20 cellular contexts compared by ENCODE assay signal in the genomic region with DNA sequence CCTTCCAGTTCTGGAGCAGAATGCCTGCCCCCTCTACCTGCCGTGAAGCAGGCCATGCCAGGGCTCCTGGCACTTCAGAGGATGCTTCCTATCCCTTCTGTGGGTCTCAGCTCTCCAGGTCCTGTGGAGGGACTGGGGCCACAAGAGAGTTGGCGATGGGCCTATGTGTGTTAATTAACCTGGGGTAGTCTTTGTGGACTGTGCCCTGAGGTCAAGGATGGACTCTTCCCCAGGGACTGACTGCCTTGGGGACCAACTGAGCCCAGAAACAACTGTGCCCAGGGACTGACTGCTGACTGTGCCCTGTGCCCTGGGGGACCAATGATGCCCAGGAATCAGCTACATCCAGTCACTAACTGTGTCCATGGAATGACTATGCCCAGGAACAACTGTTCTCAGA. TPM values are rescaled to one million over a fixed set of nuclear protein-coding genes. Genes with fewer than 3 reads are reported as not detected.
DNase-seq lines count a peak whose midpoint lies in the region; ATAC-seq, FAIRE-seq and TF ChIP-seq lines count a peak whose summit lies in the region.
"Had no signal": no experiment of that assay in that cellular context is flagged by ENCODE, and none has a peak within 500 bp of the region (broad histone marks: within the 10 kb centered on the region; RNA-seq: fewer than 3 reads in every experiment).

No MANE protein-coding gene starts in this region.

- H2BK120ac ChIP-seq in H1 (replicated peaks; ENCODE audit: low read depth, low read length) (no peak overlapping the region), neuronal stem cell (ENCODE audit: low read depth, low read length) (no peak overlapping the region)

- H3K4ac ChIP-seq in H1 (replicated peaks; ENCODE audit: insufficient read length, low read depth, low read length) = no peak overlapping the region
- H3K4ac ChIP-seq in neuronal stem cell (ENCODE audit: low read length) = no peak overlapping the region

- H4K20me1 ChIP-seq in HepG2 (ENCODE audit: insufficient read depth, low read length) = no peaks in the 10 kb centered on the region
- peaks cover 0 to 3% of the 10 kb centered on the region in 2 experiments for H4K20me1 ChIP-seq in H1 (replicated peaks in 1 of 2; ENCODE audit: control insufficient read depth in 1 of 2, insufficient read depth in 2 of 2, low read length in 2 of 2)
- H4K20me1 ChIP-seq: BLaER1 had no signal

- H3K14ac ChIP-seq in H1 (ENCODE audit: insufficient read length) (no peak overlapping the region), neuronal stem cell (ENCODE audit: low read length) (no peak overlapping the region)

- H3K4me3 ChIP-seq in liver (ENCODE audit: low read depth in 1 of 3, low read length in 3 of 3) (no peak overlapping the region), HepG2 (replicated peaks in 1 of 3; ENCODE audit: insufficient read depth in 1 of 3, low read depth in 2 of 3, low read length in 3 of 3) (no peak overlapping the region), H1 (ENCODE audit: extremely low read depth in 1 of 4, insufficient read depth in 2 of 4, low read depth in 3 of 4, low read length in 4 of 4) (no peak overlapping the region), neuronal stem cell (ENCODE audit: low read length in 2 of 2) (no peak overlapping the region)
- H3K4me3 ChIP-seq: BLaER1, GM23248 had no signal

- intact Hi-C loops in HepG2 (cut with micrococcal nuclease; ENCODE audit: unreplicated experiment) = no loop called here

- ATAC-seq in HepG2 (no peak; the same call in 2 of the 3 replicates), GM18511 (IDR thresholded peaks at IDR 0.05; ENCODE audit: unreplicated experiment) (no peak), GM21515 (IDR thresholded peaks at IDR 0.05; ENCODE audit: unreplicated experiment) (no peak), GM19324 (IDR thresholded peaks at IDR 0.05; ENCODE audit: low FRiP score, unreplicated experiment) (no peak)
- ATAC-seq: CD8-positive, alpha-beta T cell had no signal

- H2BK5ac ChIP-seq in H1 (ENCODE audit: low read depth, low read length) (no peak overlapping the region), neuronal stem cell (ENCODE audit: low read length) (no peak overlapping the region)

- H2AK5ac ChIP-seq in H1 (ENCODE audit: low read depth, low read length) (0 out of 2 replicates have a peak overlapping the region, but pooled peaks have one; percentile 4), neuronal stem cell (ENCODE audit: low read depth, low read length) (peak overlapping the region; percentile 30)

- POLR2A ChIA-PET in HepG2 (lab: Yijun Ruan, JAX) = no interaction called here
- POLR2A ChIA-PET in H1 (lab: Charles Lee; ENCODE audit: partially characterized antibody) = no interaction called here

- no peaks in the 10 kb centered on the region for H3K27me3 ChIP-seq in liver (ENCODE audit: control insufficient read depth in 4 of 4, insufficient read depth in 4 of 4, low read length in 3 of 4)
- no peaks in the 10 kb centered on the region for H3K27me3 ChIP-seq in HepG2 (ENCODE audit: control insufficient read depth in 1 of 2, insufficient read depth in 2 of 2, low read length in 2 of 2)
- H3K27me3 ChIP-seq in H1 (replicated peaks in 1 of 4; ENCODE audit: control insufficient read depth in 3 of 4, extremely low read depth in 1 of 4, insufficient read depth in 3 of 4, low read length in 3 of 4) = no peaks in the 10 kb centered on the region; a peak in 1 of 7 replicates
- H3K27me3 ChIP-seq in neuronal stem cell (ENCODE audit: control insufficient read depth in 3 of 3, insufficient read depth in 3 of 3, low read depth in 1 of 3, low read length in 3 of 3) = no peaks in the 10 kb centered on the region
- H3K27me3 ChIP-seq: BLaER1 had no signal

- H3K79me2 ChIP-seq in HepG2 (ENCODE audit: insufficient read depth, low read length) = no peaks in the 10 kb centered on the region
- H3K79me2 ChIP-seq in H1 (ENCODE audit: control insufficient read depth in 1 of 2, insufficient read depth in 2 of 2, low read length in 2 of 2) = no peaks in the 10 kb centered on the region; a peak in 1 of 4 replicates

- H3K18ac ChIP-seq in H1 (ENCODE audit: extremely low read depth, low read length) (0 out of 2 replicates have a peak overlapping the region, but pooled peaks have one; percentile 6), neuronal stem cell (ENCODE audit: low read length) (no peak overlapping the region)

- H3K79me1 ChIP-seq in H1 (ENCODE audit: low read depth, low read length) (no peaks in the 10 kb centered on the region; the same call in 1 of the 2 replicates), neuronal stem cell (ENCODE audit: low read depth, low read length) (peaks cover 5% of the 10 kb centered on the region)

- WGBS in liver = 59% methylated on average over 2 of the region's 2 CpGs
- 50% methylated on average over 1 of the region's 2 CpGs for WGBS in HepG2 (ENCODE audit: low lambda C conversion rate)
- 96% methylated on average over 2 of the region's 2 CpGs; no CpG with 5 or more reads in 1 of the 2 experiments for WGBS in H1 (ENCODE audit: extremely low coverage in 1 of 2, insufficient coverage in 1 of 2, insufficient read length in 1 of 2, insufficient replicate concordance in 2 of 2, low coverage in 1 of 2, low lambda C conversion rate in 2 of 2, missing lambda C conversion rate in 1 of 2), 2 experiments
- WGBS in neuronal stem cell (ENCODE audit: extremely low coverage in 2 of 2, insufficient read length in 2 of 2, insufficient replicate concordance in 1 of 2), 2 donors = no CpG with 5 or more reads among the region's 2 CpGs

- no TSS peak for BruUV-seq in HepG2 (replicated peaks; lab: Mats Ljungman, UMichigan)

- no peak overlapping the region for H4K8ac ChIP-seq in H1 (ENCODE audit: extremely low read depth, insufficient read depth, low read length)
- H4K8ac ChIP-seq in neuronal stem cell (ENCODE audit: low read depth, low read length) = no peak overlapping the region

- TF ChIP-seq CTCF in liver (IDR thresholded peaks at IDR 0.05; ENCODE audit: low read depth, low read length, missing input control) (no peak), HepG2 (CRISPR knock-in tag; IDR thresholded peaks at IDR 0.05) (no peak), H1 (IDR thresholded peaks at IDR 0.05; ENCODE audit: control extremely low read depth in 1 of 3, insufficient read depth in 1 of 3, low read depth in 1 of 3, low read length in 3 of 3) (no peak)

- no peak overlapping the region for H3K4me2 ChIP-seq in HepG2 (ENCODE audit: low read depth, low read length)
- no peak overlapping the region for H3K4me2 ChIP-seq in H1 (ENCODE audit: insufficient read depth in 1 of 2, low read depth in 2 of 2, low read length in 2 of 2)
- no peak overlapping the region for H3K4me2 ChIP-seq in neuronal stem cell (ENCODE audit: insufficient read depth, low read length, poor library complexity, severe bottlenecking)
- H3K4me2 ChIP-seq: BLaER1 had no signal

- no peak overlapping the region for H3K23ac ChIP-seq in H1 (ENCODE audit: insufficient read length)
- no peak overlapping the region for H3K23ac ChIP-seq in neuronal stem cell (ENCODE audit: low read depth, low read length, poor library complexity)

- H2BK20ac ChIP-seq in H1 (ENCODE audit: low read length) = peak overlapping the region; percentile 90; the same call in 1 of the 2 replicates

- no peak for DNase-seq in HepG2 (ENCODE audit: low spot score)
- DNase-seq in H1 (ENCODE audit: low read depth in 1 of 2, low spot score in 2 of 2) = no peak
- DNase-seq in neuronal stem cell (ENCODE audit: low spot score) = no peak
- no peak for DNase-seq in HTR-8/SVneo (ENCODE audit: insufficient read length, low spot score)
- DNase-seq: 8988T; Calu3; CD8-positive, alpha-beta T cell; DMS79 treated with DMSO at 0.1 percent for 48 hours; GF-D8; GM23248; HCEC 1CT had no signal

- H2AFZ ChIP-seq in HepG2 (ENCODE audit: low read length) (no peak overlapping the region), H1 (ENCODE audit: low read length) (no peak overlapping the region), neuronal stem cell (ENCODE audit: low read length) (no peak overlapping the region)
- H2AFZ ChIP-seq: GM23248 had no signal

- H3K27ac ChIP-seq in liver (ENCODE audit: low read depth in 1 of 2, low read length in 2 of 2) (peak overlapping the region; percentile 48 to 55), HepG2 (ENCODE audit: extremely low read length, insufficient read depth, low read length) (no peak overlapping the region), H1 (ENCODE audit: low read depth, low read length) (no peak overlapping the region), neuronal stem cell (replicated peaks; ENCODE audit: low read length) (no peak overlapping the region)
- H3K27ac ChIP-seq: BLaER1, GM23248 had no signal

- no peak for TF ChIP-seq EP300 in HepG2 (IDR thresholded peaks at IDR 0.05; ENCODE audit: low read depth in 2 of 2, low read length in 2 of 2)
- TF ChIP-seq EP300 in HepG2 (CRISPR knock-in tag; IDR thresholded peaks at IDR 0.05; ENCODE audit: borderline replicate concordance) = no peak
- TF ChIP-seq EP300 in H1 (IDR thresholded peaks at IDR 0.05; ENCODE audit: borderline replicate concordance in 1 of 2, low read depth in 2 of 2, low read length in 2 of 2) = no peak

- H3K9me3 ChIP-seq in liver (ENCODE audit: control insufficient read depth in 4 of 4, low read length in 3 of 4) (no peaks in the 10 kb centered on the region), HepG2 (ENCODE audit: low read length) (no peaks in the 10 kb centered on the region), H1 (ENCODE audit: insufficient read depth in 2 of 2, low read depth in 1 of 2, low read length in 1 of 2) (no peaks in the 10 kb centered on the region), neuronal stem cell (replicated peaks in 1 of 2; ENCODE audit: control insufficient read depth in 2 of 2, insufficient read depth in 1 of 2, low read depth in 1 of 2, low read length in 2 of 2) (no peaks in the 10 kb centered on the region)
- H3K9me3 ChIP-seq: BLaER1 had no signal

- H3K56ac ChIP-seq in H1 (replicated peaks; ENCODE audit: insufficient read length, low read depth, low read length) = no peak overlapping the region

- TF ChIP-seq RAD21 in liver (IDR thresholded peaks at IDR 0.05) (no peak), HepG2 (CRISPR knock-in tag; IDR thresholded peaks at IDR 0.05) (no peak), H1 (IDR thresholded peaks at IDR 0.05 in 1 of 2, conservative IDR thresholded peaks at IDR 0.05 in 1 of 2; ENCODE audit: low read depth in 2 of 2, low read length in 2 of 2) (no peak)

- no peak for FAIRE-seq in HepG2 (lab: Jason Lieb, UNC)
- no peak for FAIRE-seq in H1 (lab: Jason Lieb, UNC)
- no peak for FAIRE-seq in HTR-8/SVneo (lab: Jason Lieb, UNC)
- FAIRE-seq: H54 had no signal

- no peak overlapping the region for H3K9ac ChIP-seq in liver (ENCODE audit: low read depth in 1 of 2, low read length in 2 of 2)
- H3K9ac ChIP-seq in HepG2 (ENCODE audit: insufficient read depth, low read depth, low read length) = no peak overlapping the region
- no peak overlapping the region for H3K9ac ChIP-seq in H1 (replicated peaks in 1 of 4; ENCODE audit: extremely low read depth in 1 of 4, low read depth in 3 of 4, low read length in 3 of 4)
- H3K9ac ChIP-seq in neuronal stem cell (ENCODE audit: low read depth, low read length, poor library complexity) = no peak overlapping the region
- H3K9ac ChIP-seq: BLaER1, GM23248 had no signal

- H2BK15ac ChIP-seq in H1 (ENCODE audit: low read length) (no peak overlapping the region), neuronal stem cell (ENCODE audit: low read length) (no peak overlapping the region)

- no peak for TF ChIP-seq POLR2A in HepG2 (IDR thresholded peaks at IDR 0.05; ENCODE audit: insufficient read depth in 1 of 2, low read depth in 2 of 2, low read length in 2 of 2)
- TF ChIP-seq POLR2A in H1 (IDR thresholded peaks at IDR 0.05; ENCODE audit: control extremely low read depth in 1 of 2, low read depth in 2 of 2, low read length in 2 of 2) = no peak

- H3K36me3 ChIP-seq in liver (ENCODE audit: control insufficient read depth in 4 of 4, insufficient read depth in 3 of 4, low read depth in 1 of 4, low read length in 3 of 4) (no peaks in the 10 kb centered on the region), HepG2 (replicated peaks in 1 of 2; ENCODE audit: control insufficient read depth in 1 of 2, insufficient read depth in 2 of 2, low read length in 2 of 2) (no peaks in the 10 kb centered on the region), H1 (ENCODE audit: control insufficient read depth in 2 of 4, insufficient read depth in 4 of 4, low read length in 3 of 4) (no peaks in the 10 kb centered on the region), neuronal stem cell (replicated peaks in 1 of 2; ENCODE audit: control insufficient read depth in 2 of 2, insufficient read depth in 2 of 2, low read length in 2 of 2) (peaks cover 0 to 1% of the 10 kb centered on the region in 2 donors)
- H3K36me3 ChIP-seq: BLaER1 had no signal

- H2BK12ac ChIP-seq in H1 (ENCODE audit: low read depth, low read length) = 0 out of 2 replicates have a peak overlapping the region, but pooled peaks have one; percentile 55
- H2BK12ac ChIP-seq in neuronal stem cell (ENCODE audit: low read length) = no peak overlapping the region

- in situ Hi-C loops in HepG2 (cut with HindIII; ENCODE audit: extremely low pct_ligation_motif_present, low pct_unique_long_range_greater_than_20kb) = no loop called here

- H4K91ac ChIP-seq in H1 (replicated peaks; ENCODE audit: insufficient read length, low read length) (no peak overlapping the region), neuronal stem cell (ENCODE audit: low read depth, low read length, poor library complexity) (no peak overlapping the region)

- H3K23me2 ChIP-seq in H1 (ENCODE audit: low read depth, low read length) = no peaks in the 10 kb centered on the region

- H4K5ac ChIP-seq in H1 (ENCODE audit: insufficient read length, low read depth, low read length) = no peak overlapping the region

- CTCF ChIA-PET in HepG2 (lab: Yijun Ruan, JAX; ENCODE audit: low intra/inter-chr PET ratio, low total read pairs) = no interaction called here
- CTCF ChIA-PET in H1 (lab: Charles Lee; ENCODE audit: partially characterized antibody) = interaction anchor here (0.5 to 6.4 kb wide), 6 partner anchors 12 to 462 kb away, joined by 3 to 39 read pairs (median 3); no protein-coding TSS in a partner anchor

- H3K4me1 ChIP-seq in liver (ENCODE audit: control insufficient read depth in 4 of 4, insufficient read depth in 4 of 4, low read length in 3 of 4) (peaks cover 6 to 42% (median 40%) of the 10 kb centered on the region in 4 donors), HepG2 (ENCODE audit: insufficient read depth, low read length) (peaks cover 57% of the 10 kb centered on the region), H1 (replicated peaks in 1 of 4; ENCODE audit: control insufficient read depth in 3 of 4, insufficient read depth in 4 of 4, low read length in 3 of 4) (peaks cover 10 to 29% (median 16%) of the 10 kb centered on the region in 4 experiments), neuronal stem cell (ENCODE audit: control insufficient read depth in 2 of 2, insufficient read depth in 1 of 2, low read depth in 1 of 2, low read length in 2 of 2) (peaks cover 24 to 43% of the 10 kb centered on the region in 2 donors)

RNA-seq across cellular contexts. Expression of a gene that starts 37.5 kb away (rescaled TPM):
- total RNA-seq in liver = not detected
- not detected for polyA plus RNA-seq in liver
- not detected in 2 replicates for total RNA-seq in HepG2 (2016; rRNA removed; fragmentation: Illumina TruSeq; extraction: Trizol)
- not detected in 2 replicates for total RNA-seq in HepG2 (2016; cell fraction: cytosol; rRNA removed; fragmentation: Illumina TruSeq; extraction: Trizol; ENCODE audit: low read depth)
- total RNA-seq in HepG2 (2016; cell fraction: insoluble cytoplasmic fraction; rRNA removed; fragmentation: Illumina TruSeq; extraction: Trizol) = not detected in 2 replicates
- not detected in 2 replicates for total RNA-seq in HepG2 (2016; cell fraction: membrane; rRNA removed; fragmentation: Illumina TruSeq; extraction: Trizol)
- total RNA-seq in HepG2 (2016; cell fraction: nucleus; rRNA removed; fragmentation: Illumina TruSeq; extraction: Trizol) = not detected in 2 replicates
- not detected in 2 replicates for polyA plus RNA-seq in HepG2 (2011; rRNA removed)
- not detected in 2 replicates for polyA plus RNA-seq in HepG2 (2011; cell fraction: cytosol; rRNA removed)
- not detected in 2 replicates for polyA plus RNA-seq in HepG2 (2011; cell fraction: nucleus; rRNA removed)
- not detected in 2 replicates for polyA plus RNA-seq in HepG2 (2012)
- polyA plus RNA-seq in HepG2 (2016; cell fraction: cytosol; fragmentation: Illumina TruSeq; extraction: Trizol; ENCODE audit: low read depth) = not detected in 2 replicates
- not detected in 2 replicates for polyA plus RNA-seq in HepG2 (2016; cell fraction: insoluble cytoplasmic fraction; fragmentation: Illumina TruSeq; extraction: Trizol; ENCODE audit: low read depth)
- polyA plus RNA-seq in HepG2 (2016; cell fraction: membrane; fragmentation: Illumina TruSeq; extraction: Trizol; ENCODE audit: low read depth) = not detected in 2 replicates
- polyA plus RNA-seq in HepG2 (2016; cell fraction: nucleus; fragmentation: Illumina TruSeq; extraction: Trizol; ENCODE audit: insufficient read depth, low read depth) = not detected in 2 replicates
- polyA minus RNA-seq in HepG2 (2011; rRNA and poly(A)+ RNA removed; ENCODE audit: low replicate concordance) = 0.07 TPM in 1 of 2 replicates, not detected in the other
- not detected in 2 replicates for polyA minus RNA-seq in HepG2 (2011; cell fraction: cytosol; rRNA and poly(A)+ RNA removed)
- not detected in 2 replicates for polyA minus RNA-seq in HepG2 (2011; cell fraction: nucleus; rRNA and poly(A)+ RNA removed)
- 10.8 and 11.6 TPM in 2 replicates for total RNA-seq in H1 (2021; fragmentation: NEBNext Ultra II Directional; extraction: Animal tissue kit (Norgen Biotek cat#: 25700))
- polyA plus RNA-seq in H1 (2011; rRNA removed) = 4.2 and 7.1 TPM in 2 replicates
- polyA plus RNA-seq in H1 (2011; cell fraction: cytosol; rRNA removed) = 3.5 TPM
- polyA plus RNA-seq in H1 (2011; cell fraction: nucleus; rRNA removed) = 4.9 TPM
- 4.0 to 6.8 TPM (median 6.4 TPM) in 4 replicates for polyA plus RNA-seq in H1 (2012, experiment 1 of 2)
- 4.1 TPM for polyA plus RNA-seq in H1 (2012, experiment 2 of 2)
- polyA plus RNA-seq in H1 (2013, experiment 1 of 2) = 15.0 TPM
- polyA plus RNA-seq in H1 (2013, experiment 2 of 2) = 15.5 TPM
- polyA minus RNA-seq in H1 (2011; rRNA and poly(A)+ RNA removed) = 0.95 and 1.5 TPM in 2 replicates
- polyA minus RNA-seq in H1 (2011; cell fraction: cytosol; rRNA and poly(A)+ RNA removed) = 6.5 TPM
- polyA minus RNA-seq in H1 (2011; cell fraction: nucleus; rRNA and poly(A)+ RNA removed) = 7.7 TPM
- polyA plus RNA-seq in neuronal stem cell (2013, experiment 1 of 2) = 34.6 TPM
- 34.4 TPM for polyA plus RNA-seq in neuronal stem cell (2013, experiment 2 of 2)
- total RNA-seq: Calu3, GM23248 had no signal
- polyA plus RNA-seq: AG04450, CD14-positive monocyte, GM23248, IgD-negative memory B cell had no signal

Comparison
In these comparisons a context has a peak if more than half of its experiments do, and no peak if none do; other contexts are left out.
1. H3K27ac ChIP-seq: peak in liver (2 of 2); none in HepG2 (single experiment), H1 (single experiment) and neuronal stem cell (single experiment).
2. RNA of a gene that starts 37.5 kb away (total RNA-seq): 10.8 to 11.6 TPM in H1; not detected in liver and not detected in HepG2; every median in the first group is over 10 times any median in the second.